ENCODE assay signal across 14 cellular contexts in the genomic region with DNA sequence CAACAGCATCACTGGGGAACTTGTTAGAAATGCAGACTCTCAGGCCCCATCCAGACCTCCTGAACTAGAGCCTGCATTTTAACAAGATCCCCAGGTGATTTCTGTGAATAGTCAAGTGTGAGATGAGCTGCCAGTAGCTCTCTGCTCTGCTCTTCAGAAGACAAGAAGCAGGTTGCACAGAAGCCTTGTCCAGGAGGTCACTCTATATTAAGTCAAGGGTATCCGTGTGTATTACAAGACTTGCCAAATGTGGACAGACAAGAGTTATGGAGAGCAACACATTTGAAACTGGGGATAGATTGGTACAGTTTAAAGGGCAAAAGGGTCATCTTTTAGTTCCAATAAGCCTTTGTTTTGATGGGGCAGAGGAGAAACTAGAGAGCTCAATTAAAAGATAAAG.
DNase-seq lines count a peak whose midpoint lies in the region; TF ChIP-seq lines count a peak whose summit lies in the region.
"Had no signal": no experiment of that assay in that cellular context is flagged by ENCODE, and none has a peak within 500 bp of the region (broad histone marks: within the 10 kb centered on the region; RNA-seq: fewer than 3 reads in every experiment).

No MANE protein-coding gene starts in this region.

- H3K27ac ChIP-seq in epithelial cell of prostate (peak overlapping the region; percentile 96), muscle layer of duodenum (ENCODE audit: low read length) (peak overlapping the region; percentile 14), tibial artery (peak overlapping the region; percentile 28 to 37)
- H3K27ac ChIP-seq: 22Rv1, testis had no signal

- H3K4me3 ChIP-seq in muscle layer of duodenum (ENCODE audit: low read depth in 1 of 2, low read length in 2 of 2) (no peak overlapping the region), tibial artery (no peak overlapping the region)
- H3K4me3 ChIP-seq: mucosa of descending colon, testis had no signal

- no peaks in the 10 kb centered on the region for H3K36me3 ChIP-seq in muscle layer of duodenum (ENCODE audit: control insufficient read depth in 1 of 2, insufficient read depth in 2 of 2, low read length in 2 of 2)
- H3K36me3 ChIP-seq in tibial artery: no peaks in the 10 kb centered on the region

- no peaks in the 10 kb centered on the region for H3K9me3 ChIP-seq in muscle layer of duodenum (ENCODE audit: control insufficient read depth in 1 of 2, low read length in 2 of 2)
- H3K9me3 ChIP-seq in tibial artery: no peaks in the 10 kb centered on the region
- H3K9me3 ChIP-seq: mucosa of descending colon, testis had no signal

- H3K4me1 ChIP-seq in muscle layer of duodenum (ENCODE audit: control insufficient read depth in 1 of 2, insufficient read depth in 2 of 2, low read length in 2 of 2) (no peaks in the 10 kb centered on the region), tibial artery (peaks cover 3 to 16% (median 11%) of the 10 kb centered on the region in 4 donors)
- H3K4me1 ChIP-seq: testis had no signal

- TF ChIP-seq CTCF in tibial artery (IDR thresholded peaks at IDR 0.05): no peak

- H3K27me3 ChIP-seq in muscle layer of duodenum (ENCODE audit: low read depth, low read length) (no peaks in the 10 kb centered on the region), tibial artery (no peaks in the 10 kb centered on the region)
- H3K27me3 ChIP-seq: testis had no signal

- intact Hi-C loops in tibial artery (cut with DNase I; ENCODE audit: low total_unique reads): no loop called here

- DNase-seq in DMS 273 (lab: John Stamatoyannopoulos, UW; ENCODE audit: unreplicated experiment) (peak; percentile 42), DMS 273 treated with DMSO at 0.1 percent for 48 hours (lab: John Stamatoyannopoulos, UW) (no peak), epithelial cell of prostate (ENCODE audit: low read depth, low spot score) (no peak), tibial artery (no peak), NCI-H2196 treated with DMSO at 0.1 percent for 48 hours (lab: John Stamatoyannopoulos, UW; ENCODE audit: unreplicated experiment) (no peak), 8988T (no peak), NCI-H2081 treated with DMSO at 0.1 percent for 48 hours (lab: John Stamatoyannopoulos, UW) (no peak)
- DNase-seq: activated CD8-positive, alpha-beta T cell treated with anti-CD3 and anti-CD28 coated beads for 36 hours; CD8-positive, alpha-beta memory T cell; NCI-H510A had no signal

Comparison
In these comparisons a context has a peak if more than half of its experiments do, and no peak if none do; other contexts are left out.
1. H3K27ac ChIP-seq: peak in every context shown above with its lines; median percentile 96 in epithelial cell of prostate; 32 in tibial artery; 14 in muscle layer of duodenum.